ENCODE assay signal across 2 cellular contexts in genomic region chr14:93060841-93061240, GRCh38.
TF ChIP-seq lines count a peak whose summit lies in the region.

No MANE protein-coding gene starts in this region.

TF ChIP-seq in GM23338, 12 proteins besides CTCF, POLR2A, EP300 and RAD21:
- TF ChIP-seq POLR2AphosphoS5 (IDR thresholded peaks at IDR 0.05; ENCODE audit: low read depth) (no peak), ETS1 (IDR thresholded peaks at IDR 0.05) (no peak), ZNF331 (CRISPR knock-in tag; IDR thresholded peaks at IDR 0.05; ENCODE audit: low read depth) (no peak), JUNB (IDR thresholded peaks at IDR 0.05; ENCODE audit: unreplicated experiment) (no peak), STAT1 (IDR thresholded peaks at IDR 0.05; ENCODE audit: unreplicated experiment) (no peak), NANOG (IDR thresholded peaks at IDR 0.05; ENCODE audit: borderline replicate concordance) (no peak), CREB1 (CRISPR knock-in tag; IDR thresholded peaks at IDR 0.05; ENCODE audit: low read depth) (no peak), EZH2 (IDR thresholded peaks at IDR 0.05; ENCODE audit: low read depth, unreplicated experiment) (no peak), ZNF114 (CRISPR knock-in tag; IDR thresholded peaks at IDR 0.05) (no peak), EZH2phosphoT487 (IDR thresholded peaks at IDR 0.05; ENCODE audit: unreplicated experiment) (no peak)
- TF ChIP-seq, protein P1, sequence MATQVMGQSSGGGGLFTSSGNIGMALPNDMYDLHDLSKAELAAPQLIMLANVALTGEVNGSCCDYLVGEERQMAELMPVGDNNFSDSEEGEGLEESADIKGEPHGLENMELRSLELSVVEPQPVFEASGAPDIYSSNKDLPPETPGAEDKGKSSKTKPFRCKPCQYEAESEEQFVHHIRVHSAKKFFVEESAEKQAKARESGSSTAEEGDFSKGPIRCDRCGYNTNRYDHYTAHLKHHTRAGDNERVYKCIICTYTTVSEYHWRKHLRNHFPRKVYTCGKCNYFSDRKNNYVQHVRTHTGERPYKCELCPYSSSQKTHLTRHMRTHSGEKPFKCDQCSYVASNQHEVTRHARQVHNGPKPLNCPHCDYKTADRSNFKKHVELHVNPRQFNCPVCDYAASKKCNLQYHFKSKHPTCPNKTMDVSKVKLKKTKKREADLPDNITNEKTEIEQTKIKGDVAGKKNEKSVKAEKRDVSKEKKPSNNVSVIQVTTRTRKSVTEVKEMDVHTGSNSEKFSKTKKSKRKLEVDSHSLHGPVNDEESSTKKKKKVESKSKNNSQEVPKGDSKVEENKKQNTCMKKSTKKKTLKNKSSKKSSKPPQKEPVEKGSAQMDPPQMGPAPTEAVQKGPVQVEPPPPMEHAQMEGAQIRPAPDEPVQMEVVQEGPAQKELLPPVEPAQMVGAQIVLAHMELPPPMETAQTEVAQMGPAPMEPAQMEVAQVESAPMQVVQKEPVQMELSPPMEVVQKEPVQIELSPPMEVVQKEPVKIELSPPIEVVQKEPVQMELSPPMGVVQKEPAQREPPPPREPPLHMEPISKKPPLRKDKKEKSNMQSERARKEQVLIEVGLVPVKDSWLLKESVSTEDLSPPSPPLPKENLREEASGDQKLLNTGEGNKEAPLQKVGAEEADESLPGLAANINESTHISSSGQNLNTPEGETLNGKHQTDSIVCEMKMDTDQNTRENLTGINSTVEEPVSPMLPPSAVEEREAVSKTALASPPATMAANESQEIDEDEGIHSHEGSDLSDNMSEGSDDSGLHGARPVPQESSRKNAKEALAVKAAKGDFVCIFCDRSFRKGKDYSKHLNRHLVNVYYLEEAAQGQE (IDR thresholded peaks at IDR 0.05; ENCODE audit: unreplicated experiment), result no peak
- TF ChIP-seq, protein P2, sequence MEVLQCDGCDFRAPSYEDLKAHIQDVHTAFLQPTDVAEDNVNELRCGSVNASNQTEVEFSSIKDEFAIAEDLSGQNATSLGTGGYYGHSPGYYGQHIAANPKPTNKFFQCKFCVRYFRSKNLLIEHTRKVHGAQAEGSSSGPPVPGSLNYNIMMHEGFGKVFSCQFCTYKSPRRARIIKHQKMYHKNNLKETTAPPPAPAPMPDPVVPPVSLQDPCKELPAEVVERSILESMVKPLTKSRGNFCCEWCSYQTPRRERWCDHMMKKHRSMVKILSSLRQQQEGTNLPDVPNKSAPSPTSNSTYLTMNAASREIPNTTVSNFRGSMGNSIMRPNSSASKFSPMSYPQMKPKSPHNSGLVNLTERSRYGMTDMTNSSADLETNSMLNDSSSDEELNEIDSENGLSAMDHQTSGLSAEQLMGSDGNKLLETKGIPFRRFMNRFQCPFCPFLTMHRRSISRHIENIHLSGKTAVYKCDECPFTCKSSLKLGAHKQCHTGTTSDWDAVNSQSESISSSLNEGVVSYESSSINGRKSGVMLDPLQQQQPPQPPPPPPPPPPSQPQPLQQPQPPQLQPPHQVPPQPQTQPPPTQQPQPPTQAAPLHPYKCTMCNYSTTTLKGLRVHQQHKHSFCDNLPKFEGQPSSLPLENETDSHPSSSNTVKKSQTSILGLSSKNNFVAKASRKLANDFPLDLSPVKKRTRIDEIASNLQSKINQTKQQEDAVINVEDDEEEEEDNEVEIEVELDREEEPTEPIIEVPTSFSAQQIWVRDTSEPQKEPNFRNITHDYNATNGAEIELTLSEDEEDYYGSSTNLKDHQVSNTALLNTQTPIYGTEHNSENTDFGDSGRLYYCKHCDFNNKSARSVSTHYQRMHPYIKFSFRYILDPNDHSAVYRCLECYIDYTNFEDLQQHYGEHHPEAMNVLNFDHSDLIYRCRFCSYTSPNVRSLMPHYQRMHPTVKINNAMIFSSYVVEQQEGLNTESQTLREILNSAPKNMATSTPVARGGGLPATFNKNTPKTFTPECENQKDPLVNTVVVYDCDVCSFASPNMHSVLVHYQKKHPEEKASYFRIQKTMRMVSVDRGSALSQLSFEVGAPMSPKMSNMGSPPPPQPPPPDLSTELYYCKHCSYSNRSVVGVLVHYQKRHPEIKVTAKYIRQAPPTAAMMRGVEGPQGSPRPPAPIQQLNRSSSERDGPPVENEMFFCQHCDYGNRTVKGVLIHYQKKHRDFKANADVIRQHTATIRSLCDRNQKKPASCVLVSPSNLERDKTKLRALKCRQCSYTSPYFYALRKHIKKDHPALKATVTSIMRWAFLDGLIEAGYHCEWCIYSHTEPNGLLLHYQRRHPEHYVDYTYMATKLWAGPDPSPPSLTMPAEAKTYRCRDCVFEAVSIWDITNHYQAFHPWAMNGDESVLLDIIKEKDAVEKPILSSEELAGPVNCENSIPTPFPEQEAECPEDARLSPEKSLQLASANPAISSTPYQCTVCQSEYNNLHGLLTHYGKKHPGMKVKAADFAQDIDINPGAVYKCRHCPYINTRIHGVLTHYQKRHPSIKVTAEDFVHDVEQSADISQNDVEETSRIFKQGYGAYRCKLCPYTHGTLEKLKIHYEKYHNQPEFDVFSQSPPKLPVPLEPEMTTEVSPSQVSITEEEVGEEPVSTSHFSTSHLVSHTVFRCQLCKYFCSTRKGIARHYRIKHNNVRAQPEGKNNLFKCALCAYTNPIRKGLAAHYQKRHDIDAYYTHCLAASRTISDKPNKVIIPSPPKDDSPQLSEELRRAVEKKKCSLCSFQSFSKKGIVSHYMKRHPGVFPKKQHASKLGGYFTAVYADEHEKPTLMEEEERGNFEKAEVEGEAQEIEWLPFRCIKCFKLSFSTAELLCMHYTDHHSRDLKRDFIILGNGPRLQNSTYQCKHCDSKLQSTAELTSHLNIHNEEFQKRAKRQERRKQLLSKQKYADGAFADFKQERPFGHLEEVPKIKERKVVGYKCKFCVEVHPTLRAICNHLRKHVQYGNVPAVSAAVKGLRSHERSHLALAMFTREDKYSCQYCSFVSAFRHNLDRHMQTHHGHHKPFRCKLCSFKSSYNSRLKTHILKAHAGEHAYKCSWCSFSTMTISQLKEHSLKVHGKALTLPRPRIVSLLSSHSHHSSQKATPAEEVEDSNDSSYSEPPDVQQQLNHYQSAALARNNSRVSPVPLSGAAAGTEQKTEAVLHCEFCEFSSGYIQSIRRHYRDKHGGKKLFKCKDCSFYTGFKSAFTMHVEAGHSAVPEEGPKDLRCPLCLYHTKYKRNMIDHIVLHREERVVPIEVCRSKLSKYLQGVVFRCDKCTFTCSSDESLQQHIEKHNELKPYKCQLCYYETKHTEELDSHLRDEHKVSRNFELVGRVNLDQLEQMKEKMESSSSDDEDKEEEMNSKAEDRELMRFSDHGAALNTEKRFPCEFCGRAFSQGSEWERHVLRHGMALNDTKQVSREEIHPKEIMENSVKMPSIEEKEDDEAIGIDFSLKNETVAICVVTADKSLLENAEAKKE (CRISPR knock-in tag; IDR thresholded peaks at IDR 0.05), result no peak

TF ChIP-seq in GM12878, 131 proteins besides CTCF, POLR2A, EP300 and RAD21:
- TF ChIP-seq, protein P3, sequence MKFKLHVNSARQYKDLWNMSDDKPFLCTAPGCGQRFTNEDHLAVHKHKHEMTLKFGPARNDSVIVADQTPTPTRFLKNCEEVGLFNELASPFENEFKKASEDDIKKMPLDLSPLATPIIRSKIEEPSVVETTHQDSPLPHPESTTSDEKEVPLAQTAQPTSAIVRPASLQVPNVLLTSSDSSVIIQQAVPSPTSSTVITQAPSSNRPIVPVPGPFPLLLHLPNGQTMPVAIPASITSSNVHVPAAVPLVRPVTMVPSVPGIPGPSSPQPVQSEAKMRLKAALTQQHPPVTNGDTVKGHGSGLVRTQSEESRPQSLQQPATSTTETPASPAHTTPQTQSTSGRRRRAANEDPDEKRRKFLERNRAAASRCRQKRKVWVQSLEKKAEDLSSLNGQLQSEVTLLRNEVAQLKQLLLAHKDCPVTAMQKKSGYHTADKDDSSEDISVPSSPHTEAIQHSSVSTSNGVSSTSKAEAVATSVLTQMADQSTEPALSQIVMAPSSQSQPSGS (IDR thresholded peaks at IDR 0.05; ENCODE audit: low read length), result no peak
- peak; percentile 0 for TF ChIP-seq SP1 (IDR thresholded peaks at IDR 0.05; ENCODE audit: low read depth, low read length)
